9 cellular contexts compared by ENCODE assay signal in the genomic region with DNA sequence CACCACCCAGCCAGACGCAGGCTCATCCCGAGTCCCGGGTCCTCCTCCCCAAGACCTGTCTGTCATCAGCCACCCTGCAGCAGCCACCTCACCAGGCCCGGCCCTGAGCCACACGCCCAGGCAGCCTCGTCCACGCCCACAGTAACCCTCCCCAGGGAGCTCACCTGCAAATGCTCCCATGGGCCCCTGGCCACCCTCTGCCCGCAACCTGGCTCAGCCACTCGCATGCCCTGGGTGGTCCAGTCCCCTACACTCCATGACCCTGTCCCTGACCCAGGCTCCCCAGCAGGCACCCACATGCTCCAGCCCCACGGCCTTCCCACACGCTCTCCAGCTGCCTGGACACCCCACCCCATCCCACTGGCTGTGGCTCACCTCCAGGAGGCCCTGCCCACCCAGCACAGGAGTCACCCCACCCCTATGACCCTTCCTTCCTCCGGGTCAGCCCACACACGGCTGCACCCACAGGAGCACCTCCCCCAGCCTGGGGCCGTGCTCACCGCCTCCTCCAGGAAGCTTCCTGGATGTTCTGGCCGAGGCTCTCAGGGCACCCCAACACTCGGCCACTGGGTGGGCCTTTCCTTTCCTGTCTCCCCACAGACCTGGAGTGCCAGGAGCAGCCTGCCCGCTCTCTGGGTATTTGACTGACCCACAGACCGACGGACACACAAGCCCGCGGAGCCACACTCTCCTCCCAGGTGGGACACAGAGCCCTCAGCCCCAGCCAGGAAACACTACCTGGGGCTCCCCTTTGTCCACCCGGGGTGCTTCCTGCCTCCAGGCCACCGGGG. TPM values are rescaled to one million over a fixed set of nuclear protein-coding genes. Genes with fewer than 3 reads are reported as not detected.
DNase-seq lines count a peak whose midpoint lies in the region; ATAC-seq lines count a peak whose summit lies in the region.
"Had no signal": no experiment of that assay in that cellular context is flagged by ENCODE, and none has a peak within 500 bp of the region (broad histone marks: within the 10 kb centered on the region; RNA-seq: fewer than 3 reads in every experiment).

No MANE protein-coding gene starts in this region.

- H3K36me3 Mint-ChIP-seq in activated T-cell treated with anti-CD3 and anti-CD28 coated beads, Interleukin-2, amount 50 U/mL, for 4 hours (ENCODE audit: insufficient read depth), result peaks cover 2% of the 10 kb centered on the region
- H3K36me3 Mint-ChIP-seq in activated CD8-positive, alpha-beta T cell treated with anti-CD3 and anti-CD28 coated beads, Interleukin-2, amount 10 ng/mL, durations not matched to agents 7 days and 5 days (ENCODE audit: low read depth), result peaks cover 18% of the 10 kb centered on the region

- peak overlapping the region; percentile 92 for H3K4me3 Mint-ChIP-seq in activated T-cell treated with anti-CD3 and anti-CD28 coated beads, Interleukin-2, amount 50 U/mL, for 4 hours
- H3K4me3 Mint-ChIP-seq in activated CD8-positive, alpha-beta T cell treated with anti-CD3 and anti-CD28 coated beads, Interleukin-2, amount 10 ng/mL, durations not matched to agents 7 days and 5 days, result peak overlapping the region; percentile 15

- H3K27ac Mint-ChIP-seq in activated CD8-positive, alpha-beta T cell treated with anti-CD3 and anti-CD28 coated beads, Interleukin-2, amount 10 ng/mL, durations not matched to agents 7 days and 5 days, result peak overlapping the region; percentile 63

- CTCF ChIA-PET in activated CD8-positive, alpha-beta T cell treated with anti-CD3 and anti-CD28 coated beads, Interleukin-2, amount 10 ng/mL, durations not matched to agents 7 days and 5 days (lab: Charles Lee), result no interaction called here

- H3K36me3 ChIP-seq in iPS-15b (ENCODE audit: control insufficient read depth, insufficient read depth, low read length), result peaks cover 27% of the 10 kb centered on the region
- peaks cover 6 to 10% of the 10 kb centered on the region in 2 donors for H3K36me3 ChIP-seq in stomach smooth muscle (ENCODE audit: control insufficient read depth in 2 of 2, insufficient read depth in 2 of 2, low read length in 2 of 2)

- H3K27me3 Mint-ChIP-seq in activated T-cell treated with anti-CD3 and anti-CD28 coated beads, Interleukin-2, amount 50 U/mL, for 4 hours (ENCODE audit: low read depth), result no peaks in the 10 kb centered on the region
- no peaks in the 10 kb centered on the region for H3K27me3 Mint-ChIP-seq in activated CD8-positive, alpha-beta T cell treated with anti-CD3 and anti-CD28 coated beads, Interleukin-2, amount 10 ng/mL, durations not matched to agents 7 days and 5 days (ENCODE audit: low read depth)

- H3K27me3 ChIP-seq in iPS-15b (ENCODE audit: control insufficient read depth, insufficient read depth, low read length) (no peaks in the 10 kb centered on the region), stomach smooth muscle (ENCODE audit: control insufficient read depth in 1 of 2, insufficient read depth in 2 of 2, low read length in 2 of 2) (no peaks in the 10 kb centered on the region)

- H3K4me1 ChIP-seq in iPS-15b (ENCODE audit: control insufficient read depth, insufficient read depth, low read length), result peaks cover 5% of the 10 kb centered on the region
- H3K4me1 ChIP-seq in stomach smooth muscle (ENCODE audit: control insufficient read depth, insufficient read depth, low read length), result peaks cover 69% of the 10 kb centered on the region

- no peaks in the 10 kb centered on the region for H3K9me3 ChIP-seq in iPS-15b (ENCODE audit: control insufficient read depth, insufficient read depth, low read length)
- H3K9me3 ChIP-seq in stomach smooth muscle (ENCODE audit: control insufficient read depth in 2 of 2, low read length in 2 of 2), result no peaks in the 10 kb centered on the region

- ATAC-seq in activated T-cell treated with anti-CD3 and anti-CD28 coated beads, Interleukin-2, amount 50 U/mL, for 4 hours, result no peak
- no peak for ATAC-seq in activated CD8-positive, alpha-beta T cell treated with anti-CD3 and anti-CD28 coated beads, Interleukin-2, amount 10 ng/mL, durations not matched to agents 7 days and 5 days

- peaks cover 37% of the 10 kb centered on the region for H3K4me1 Mint-ChIP-seq in activated T-cell treated with anti-CD3 and anti-CD28 coated beads, Interleukin-2, amount 50 U/mL, for 4 hours (ENCODE audit: low read depth)
- peaks cover 43% of the 10 kb centered on the region for H3K4me1 Mint-ChIP-seq in activated CD8-positive, alpha-beta T cell treated with anti-CD3 and anti-CD28 coated beads, Interleukin-2, amount 10 ng/mL, durations not matched to agents 7 days and 5 days (ENCODE audit: low read depth)

- H3K9ac ChIP-seq in iPS-15b (ENCODE audit: low read depth, low read length), result peak overlapping the region; percentile 76
- peak overlapping the region in 1 of 2 donors; percentile 2 for H3K9ac ChIP-seq in stomach smooth muscle (ENCODE audit: low read length in 2 of 2)

- POLR2A ChIA-PET in activated CD8-positive, alpha-beta T cell treated with anti-CD3 and anti-CD28 coated beads, Interleukin-2, amount 10 ng/mL, durations not matched to agents 7 days and 5 days (lab: Charles Lee), result interaction anchor here (0.6 kb wide), 1 partner anchor 8 kb away, joined by 3 read pairs; no protein-coding TSS in a partner anchor

- DNase-seq in activated T-cell treated with anti-CD3 and anti-CD28 coated beads, Interleukin-2, amount 50 U/mL, for 4 hours, result no peak
- no peak for DNase-seq in activated T-cell treated with anti-CD3 and anti-CD28 coated beads, Interleukin-2, amount 50 U/mL, for 48 hours
- no peak for DNase-seq in activated CD8-positive, alpha-beta T cell treated with anti-CD3 and anti-CD28 coated beads, Interleukin-2, amount 10 ng/mL, durations not matched to agents 7 days and 5 days
- DNase-seq in NCI-H1092 (lab: John Stamatoyannopoulos, UW) (no peak), SKM-1 treated with dmso at 0.1 percent for 144 hours (lab: John Stamatoyannopoulos, UW; ENCODE audit: unreplicated experiment) (no peak), activated gamma-delta T cell treated with Interleukin-2 at 50 U/mL for 16 hours (no peak)
- DNase-seq: NCI-H446 had no signal

- H3K9me3 Mint-ChIP-seq in activated T-cell treated with anti-CD3 and anti-CD28 coated beads, Interleukin-2, amount 50 U/mL, for 4 hours, result no peaks in the 10 kb centered on the region
- no peaks in the 10 kb centered on the region for H3K9me3 Mint-ChIP-seq in activated CD8-positive, alpha-beta T cell treated with anti-CD3 and anti-CD28 coated beads, Interleukin-2, amount 10 ng/mL, durations not matched to agents 7 days and 5 days (ENCODE audit: insufficient read depth)

- H3K4me3 ChIP-seq in iPS-15b (ENCODE audit: low read depth, low read length) (no peak overlapping the region), stomach smooth muscle (ENCODE audit: low read length in 2 of 2) (peak overlapping the region; percentile 8 to 47)

- H3K27ac ChIP-seq in stomach smooth muscle (ENCODE audit: low read length), result no peak overlapping the region

RNA-seq across cellular contexts. Expression of gene TMEM259, which starts 3.6 kb away (rescaled TPM):
- 100 to 1,000 TPM; 197 to 210 (median 204) TPM for total RNA-seq in activated T-cell treated with anti-CD3 and anti-CD28 coated beads, Interleukin-2, amount 50 U/mL, for 4 hours
- 100 to 1,000 TPM; 153 to 160 TPM for total RNA-seq in activated CD8-positive, alpha-beta T cell treated with anti-CD3 and anti-CD28 coated beads, Interleukin-2, amount 10 ng/mL, durations not matched to agents 7 days and 5 days

RNA-seq across cellular contexts. Expression of gene RNU6-2, which starts 4.0 kb away (rescaled TPM):
- not detected for total RNA-seq in activated T-cell treated with anti-CD3 and anti-CD28 coated beads, Interleukin-2, amount 50 U/mL, for 4 hours
- not detected for total RNA-seq in activated CD8-positive, alpha-beta T cell treated with anti-CD3 and anti-CD28 coated beads, Interleukin-2, amount 10 ng/mL, durations not matched to agents 7 days and 5 days

RNA-seq across cellular contexts. Expression of gene CNN2, which starts 9.1 kb away (rescaled TPM):
- 10 to 100 TPM; 52.3 to 69.3 (median 57.8) TPM for total RNA-seq in activated T-cell treated with anti-CD3 and anti-CD28 coated beads, Interleukin-2, amount 50 U/mL, for 4 hours
- total RNA-seq in activated CD8-positive, alpha-beta T cell treated with anti-CD3 and anti-CD28 coated beads, Interleukin-2, amount 10 ng/mL, durations not matched to agents 7 days and 5 days, result 100 to 1,000 TPM; 417 to 455 TPM

RNA-seq across cellular contexts. Expression of gene GRIN3B, which starts 17.1 kb away (rescaled TPM):
- under 1 TPM; 0.05 to 0.19 (median 0.08) TPM for total RNA-seq in activated T-cell treated with anti-CD3 and anti-CD28 coated beads, Interleukin-2, amount 50 U/mL, for 4 hours
- not detected for total RNA-seq in activated CD8-positive, alpha-beta T cell treated with anti-CD3 and anti-CD28 coated beads, Interleukin-2, amount 10 ng/mL, durations not matched to agents 7 days and 5 days

RNA-seq across cellular contexts. Expression of gene ABCA7, which starts 22.6 kb away (rescaled TPM):
- 1 to 10 TPM; 7.1 to 8.7 (median 8.6) TPM for total RNA-seq in activated T-cell treated with anti-CD3 and anti-CD28 coated beads, Interleukin-2, amount 50 U/mL, for 4 hours
- 10 to 100 TPM; 76.6 to 77.5 TPM for total RNA-seq in activated CD8-positive, alpha-beta T cell treated with anti-CD3 and anti-CD28 coated beads, Interleukin-2, amount 10 ng/mL, durations not matched to agents 7 days and 5 days

Comparison
In these comparisons a context has a peak if more than half of its experiments do, and no peak if none do; other contexts are left out.
1. RNA of gene CNN2, which starts 9.1 kb away (total RNA-seq): 417 to 455 TPM in activated CD8-positive, alpha-beta T cell treated with anti-CD3 and anti-CD28 coated beads, Interleukin-2, amount 10 ng/mL, durations not matched to agents 7 days and 5 days; 52.3 to 69.3 TPM in activated T-cell treated with anti-CD3 and anti-CD28 coated beads, Interleukin-2, amount 50 U/mL, for 4 hours; every median in the first group is over 4 times any median in the second.